Comparison of ENCODE assay signal across 8 cellular contexts in genomic region chr11:1307998-1308744, GRCh38. TPM values are rescaled to one million over a fixed set of nuclear protein-coding genes. Genes with fewer than 3 reads are reported as not detected.
DNase-seq lines count a peak whose midpoint lies in the region; ATAC-seq and TF ChIP-seq lines count a peak whose summit lies in the region.

No MANE protein-coding gene starts in this region.

- H3K27me3 ChIP-seq in spleen (replicated peaks in 1 of 7) = no peaks in the 10 kb centered on the region

- POLR2A ChIA-PET in HEK293 (lab: Yijun Ruan, JAX) = no interaction called here
- POLR2A ChIA-PET in activated CD4-positive, alpha-beta memory T cell treated with anti-CD3 and anti-CD28 coated beads, Interleukin-2, amount 10 ng/mL, durations not matched to agents 7 days and 5 days (lab: Charles Lee) = interaction anchor here (0.8 to 3.5 kb wide), 4 partner anchors 11 to 995 kb away, joined by 3 to 16 read pairs (median 4); no protein-coding TSS in a partner anchor

- H3K4me3 ChIP-seq in HEK293 (ENCODE audit: low read depth, low read length) (peak overlapping the region; percentile 77), spleen (peak overlapping the region; percentile 75 to 91 (median 80))

- no peak for DNase-seq in activated CD4-positive, alpha-beta memory T cell treated with anti-CD3 and anti-CD28 coated beads, Interleukin-2, amount 10 ng/mL, durations not matched to agents 7 days and 5 days
- DNase-seq in left ventricle myocardium superior = peak; percentile 36
- peak; percentile 76 for DNase-seq in spleen
- DNase-seq in HT-29 (ENCODE audit: low spot score) = no peak
- no peak for DNase-seq in stimulated activated CD4-positive, alpha-beta T cell treated with anti-CD3 and anti-CD28 coated beads, Interleukin-15, amount 100 ng/mL, for 24 hours

- H3K27ac ChIP-seq in HEK293 (ENCODE audit: extremely low read depth, low read depth, low read length) = no peak overlapping the region
- peak overlapping the region in 6 of 8 donors; percentile 34 to 98 (median 96) for H3K27ac ChIP-seq in spleen

- H3K4me1 Mint-ChIP-seq in activated CD4-positive, alpha-beta memory T cell treated with anti-CD3 and anti-CD28 coated beads, Interleukin-2, amount 10 ng/mL, durations not matched to agents 7 days and 5 days = peaks cover 31% of the 10 kb centered on the region

- H3K9me3 ChIP-seq in HEK293 (ENCODE audit: control insufficient read depth, insufficient read depth, low read depth, low read length) (no peaks in the 10 kb centered on the region), spleen (peaks cover 0 to 16% (median 10%) of the 10 kb centered on the region in 8 donors)

- H3K4me3 Mint-ChIP-seq in activated CD4-positive, alpha-beta memory T cell treated with anti-CD3 and anti-CD28 coated beads, Interleukin-2, amount 10 ng/mL, durations not matched to agents 7 days and 5 days = peak overlapping the region; percentile 69

- H3K9me3 Mint-ChIP-seq in activated CD4-positive, alpha-beta memory T cell treated with anti-CD3 and anti-CD28 coated beads, Interleukin-2, amount 10 ng/mL, durations not matched to agents 7 days and 5 days = peaks cover 10% of the 10 kb centered on the region

- peaks cover 0 to 40% of the 10 kb centered on the region in 2 experiments; a peak in 1 of 3 replicates for H3K36me3 ChIP-seq in HEK293 (ENCODE audit: control insufficient read depth in 2 of 2, insufficient read depth in 1 of 2, low read length in 2 of 2)
- H3K36me3 ChIP-seq in spleen = peaks cover 0 to 40% (median 13%) of the 10 kb centered on the region in 6 donors

- ATAC-seq in left ventricle myocardium superior (no peak), HG03354 (IDR thresholded peaks at IDR 0.05; ENCODE audit: poor library complexity, severe bottlenecking, unreplicated experiment) (no peak), HG03457 (IDR thresholded peaks at IDR 0.05; ENCODE audit: unreplicated experiment) (no peak)

- H3K4me1 ChIP-seq in HEK293 (ENCODE audit: control insufficient read depth, insufficient read depth, low read length) (no peaks in the 10 kb centered on the region), spleen (peaks cover 39 to 81% (median 74%) of the 10 kb centered on the region in 6 donors)

- intact Hi-C loops in left ventricle myocardium superior (cut with micrococcal nuclease) = no loop called here
- intact Hi-C loops in spleen (cut with DNase I; ENCODE audit: low total_unique reads) = loop anchor here (10.0 kb wide), 1 partner anchor 217 kb away; no protein-coding TSS in a partner anchor

- no peak for TF ChIP-seq POLR2A in spleen (IDR thresholded peaks at IDR 0.05)

- 75 to 85% (median 78%) methylated on average over 19 to 21 of the region's 21 CpGs for WGBS in spleen, 5 donors

- CTCF ChIA-PET in HEK293 (lab: Yijun Ruan, JAX) = no interaction called here
- CTCF ChIA-PET in activated CD4-positive, alpha-beta memory T cell treated with anti-CD3 and anti-CD28 coated beads, Interleukin-2, amount 10 ng/mL, durations not matched to agents 7 days and 5 days (lab: Charles Lee) = no interaction called here

- H3K27me3 Mint-ChIP-seq in activated CD4-positive, alpha-beta memory T cell treated with anti-CD3 and anti-CD28 coated beads, Interleukin-2, amount 10 ng/mL, durations not matched to agents 7 days and 5 days = peaks cover 13% of the 10 kb centered on the region

- peaks cover 17% of the 10 kb centered on the region for H3K36me3 Mint-ChIP-seq in activated CD4-positive, alpha-beta memory T cell treated with anti-CD3 and anti-CD28 coated beads, Interleukin-2, amount 10 ng/mL, durations not matched to agents 7 days and 5 days (ENCODE audit: low read depth)

- TF ChIP-seq CTCF in HEK293 (tag by site-specific recombination; IDR thresholded peaks at IDR 0.05) = no peak
- no peak for TF ChIP-seq CTCF in spleen (IDR thresholded peaks at IDR 0.05 in 8 of 11, conservative IDR thresholded peaks at IDR 0.05 in 3 of 11)

- H3K27ac Mint-ChIP-seq in activated CD4-positive, alpha-beta memory T cell treated with anti-CD3 and anti-CD28 coated beads, Interleukin-2, amount 10 ng/mL, durations not matched to agents 7 days and 5 days = peak overlapping the region; percentile 31

TF ChIP-seq in HEK293, 187 proteins besides CTCF, POLR2A, EP300 and RAD21:
- no peak for TF ChIP-seq ZNF155 (tag by site-specific recombination; IDR thresholded peaks at IDR 0.05)
- no peak for TF ChIP-seq ELK4 (IDR thresholded peaks at IDR 0.05; ENCODE audit: borderline replicate concordance, low read depth, low read length)
- no peak for TF ChIP-seq PRDM1 (tag by site-specific recombination; IDR thresholded peaks at IDR 0.05)
- no peak for TF ChIP-seq RBAK (tag by site-specific recombination; IDR thresholded peaks at IDR 0.05)
- TF ChIP-seq SALL2 (tag by site-specific recombination; IDR thresholded peaks at IDR 0.05; ENCODE audit: borderline replicate concordance) = no peak
- no peak for TF ChIP-seq GLI4 (tag by site-specific recombination; IDR thresholded peaks at IDR 0.05)
- TF ChIP-seq ZFP41 (tag by site-specific recombination; IDR thresholded peaks at IDR 0.05; ENCODE audit: borderline replicate concordance) = no peak
- no peak for TF ChIP-seq ZNF792 (tag by site-specific recombination; IDR thresholded peaks at IDR 0.05)

RNA-seq across cellular contexts. Expression of gene TOLLIP, which starts 1.3 kb away (rescaled TPM):
- 10 to 100 TPM; 33.9 to 36.8 TPM for total RNA-seq in activated CD4-positive, alpha-beta memory T cell treated with anti-CD3 and anti-CD28 coated beads, Interleukin-2, amount 10 ng/mL, durations not matched to agents 7 days and 5 days
- total RNA-seq in left ventricle myocardium superior = 50.2 TPM
- 10 to 100 TPM; 44.3 to 67.4 (median 59.8) TPM for total RNA-seq in spleen
- polyA plus RNA-seq in spleen = 10 to 100 TPM; 16.1 to 35.8 (median 18.7) TPM
- 53.6 and 91.6 TPM in 2 replicates for total RNA-seq in HT-29 (2014; rRNA removed; shearing (Covaris generic))

Comparison
In these comparisons a context has a peak if more than half of its experiments do, and no peak if none do; other contexts are left out.
1. DNase-seq: peak in left ventricle myocardium superior (single experiment) and spleen (single experiment); none in activated CD4-positive, alpha-beta memory T cell treated with anti-CD3 and anti-CD28 coated beads, Interleukin-2, amount 10 ng/mL, durations not matched to agents 7 days and 5 days (single experiment), HT-29 (single experiment) and stimulated activated CD4-positive, alpha-beta T cell treated with anti-CD3 and anti-CD28 coated beads, Interleukin-15, amount 100 ng/mL, for 24 hours (single experiment).